Comparison of ENCODE assay signal across 9 cellular contexts in genomic region chr4:154622598-154622997, GRCh38. TPM values are rescaled to one million over a fixed set of nuclear protein-coding genes. Genes with fewer than 3 reads are reported as not detected.
DNase-seq lines count a peak whose midpoint lies in the region; ATAC-seq, FAIRE-seq and TF ChIP-seq lines count a peak whose summit lies in the region.
"Had no signal": no experiment of that assay in that cellular context is flagged by ENCODE, and none has a peak within 500 bp of the region (broad histone marks: within the 10 kb centered on the region; RNA-seq: fewer than 3 reads in every experiment).

No MANE protein-coding gene starts in this region.

- DNase-seq in NCI-H1092 treated with DMSO at 0.1 percent for 48 hours (lab: John Stamatoyannopoulos, UW), result peak; percentile 17
- no peak for DNase-seq in NCI-H1092 (lab: John Stamatoyannopoulos, UW)
- DNase-seq in OCI-M1 (lab: John Stamatoyannopoulos, UW), result peak; percentile 81
- no peak for DNase-seq in esophagus muscularis mucosa (ENCODE audit: extremely low spot score)
- peak in 1 of 6 donors; percentile 30 for DNase-seq in pancreas
- no peak for DNase-seq in T-helper 9 cell

- H3K27ac ChIP-seq in esophagus muscularis mucosa (replicated peaks in 1 of 4) (no peak overlapping the region), pancreas (no peak overlapping the region)

- H3K9me3 ChIP-seq in esophagus muscularis mucosa, result no peaks in the 10 kb centered on the region
- H3K9me3 ChIP-seq in pancreas, result no peaks in the 10 kb centered on the region

- peak in 2 of 3 experiments; percentile 11 to 38 for TF ChIP-seq CTCF in esophagus muscularis mucosa (IDR thresholded peaks at IDR 0.05)
- peak; percentile 10 to 53 (median 36) for TF ChIP-seq CTCF in pancreas (IDR thresholded peaks at IDR 0.05)

- no peak for TF ChIP-seq POLR2A in esophagus muscularis mucosa (IDR thresholded peaks at IDR 0.05; ENCODE audit: low read depth)

- FAIRE-seq in pancreas (lab: Jason Lieb, UNC), result no peak

- H3K4me1 ChIP-seq in esophagus muscularis mucosa, result peaks cover 8 to 13% (median 10%) of the 10 kb centered on the region in 4 donors
- H3K4me1 ChIP-seq in pancreas, result peaks cover 0 to 7% (median 5%) of the 10 kb centered on the region in 3 donors

- intact Hi-C loops in esophagus muscularis mucosa (cut with DNase I), result loop anchor here (5.0 to 10.0 kb wide), 2 partner anchors 70 to 228 kb away; partner anchors contain the start of gene PLRG1
- intact Hi-C loops in pancreas (cut with DNase I), result loop anchor here in 1 of 3 donors (5.0 kb wide), 1 partner anchor 65 kb away; no protein-coding TSS in a partner anchor

- no peak for TF ChIP-seq EP300 in esophagus muscularis mucosa (IDR thresholded peaks at IDR 0.05)

- H3K27me3 ChIP-seq in esophagus muscularis mucosa (peaks cover 0 to 9% (median 0%) of the 10 kb centered on the region in 4 donors), pancreas (no peaks in the 10 kb centered on the region)

- H3K36me3 ChIP-seq in esophagus muscularis mucosa (no peaks in the 10 kb centered on the region), pancreas (no peaks in the 10 kb centered on the region)

- H3K4me3 ChIP-seq in esophagus muscularis mucosa (no peak overlapping the region), pancreas (no peak overlapping the region)

- ATAC-seq in GM18867 (IDR thresholded peaks at IDR 0.05; ENCODE audit: unreplicated experiment) (peak; percentile 53), HG03095 (IDR thresholded peaks at IDR 0.05; ENCODE audit: unreplicated experiment) (peak; percentile 42), pancreas (peak; percentile 47 to 73 (median 66))
- ATAC-seq: CD8-positive, alpha-beta T cell had no signal

RNA-seq across cellular contexts. Expression of gene FGG, which starts 10.1 kb away (rescaled TPM):
- total RNA-seq in esophagus muscularis mucosa, result not detected
- total RNA-seq in pancreas, result 10 to 100 TPM in 2 of 6 donors, 1 to 10 TPM in 2, under 1 TPM in 1, not detected in 1; 0.20 to 26.0 (median 5.7) TPM
- 1 to 10 TPM in 1 of 2 donors, under 1 TPM in 1; 0.99 to 4.0 TPM for polyA plus RNA-seq in pancreas
- total RNA-seq: CD8-positive, alpha-beta T cell had no signal

RNA-seq across cellular contexts. Expression of gene FGA, which starts 32.1 kb away (rescaled TPM):
- total RNA-seq in esophagus muscularis mucosa (not detected), pancreas (10 to 100 TPM in 3 of 6 donors, 1 to 10 TPM in 2, under 1 TPM in 1; 0.09 to 30.3 (median 7.7) TPM)
- 10 to 100 TPM in 1 of 2 donors, 1 to 10 TPM in 1; 1.4 to 15.2 TPM for polyA plus RNA-seq in pancreas
- total RNA-seq: CD8-positive, alpha-beta T cell had no signal

RNA-seq across cellular contexts. Expression of gene FGB, which starts 59.8 kb away (rescaled TPM):
- total RNA-seq in esophagus muscularis mucosa (not detected), pancreas (1 to 10 TPM in 2 of 6 donors, under 1 TPM in 2, not detected in 2; 0.20 to 6.6 (median 1.5) TPM)
- 1 to 10 TPM in 1 of 2 donors, under 1 TPM in 1; 0.59 to 1.6 TPM for polyA plus RNA-seq in pancreas
- total RNA-seq: CD8-positive, alpha-beta T cell had no signal

Comparison
In these comparisons a context has a peak if more than half of its experiments do, and no peak if none do; other contexts are left out.
1. DNase-seq: peak in NCI-H1092 treated with DMSO at 0.1 percent for 48 hours (single experiment) and OCI-M1 (single experiment); none in NCI-H1092 (single experiment), esophagus muscularis mucosa (single experiment) and T-helper 9 cell (single experiment).
2. Peak in every context shown above with its lines, with median percentiles within 50 percentile points of each other: ATAC-seq.